24 cellular contexts compared by ENCODE assay signal in genomic region chr14:106037380-106037779, GRCh38.
"Had no signal": no experiment of that assay in that cellular context is flagged by ENCODE, and none has a peak within 500 bp of the region (broad histone marks: within the 10 kb centered on the region; RNA-seq: fewer than 3 reads in every experiment).

No MANE protein-coding gene starts in this region.

- ATAC-seq: activated CD4-positive, alpha-beta T cell treated with anti-CD3 and anti-CD28 coated beads for 36 hours; activated T-cell treated with anti-CD3 and anti-CD28 coated beads, Interleukin-2, amount 50 U/mL, for 4 hours; effector memory CD8-positive, alpha-beta T cell; esophagus mucosa; left lung; naive thymus-derived CD4-positive, alpha-beta T cell; stimulated activated naive B cell treated with anti-CD40 and anti-IgM and Interleukin-4, amounts not matched to agents 10 μg/mL and 1 μg/mL and 100 μg/mL, for 72 hours; WTC11 had no signal

- H3K4me3 ChIP-seq: colonic mucosa, dorsolateral prefrontal cortex, hepatocyte, left lung, lung, sigmoid colon, smooth muscle cell, uterus had no signal

- H3K4me2 ChIP-seq: hepatocyte, smooth muscle cell had no signal

- H3K27ac ChIP-seq: colonic mucosa, dorsolateral prefrontal cortex, hepatocyte, left lung, sigmoid colon, uterus had no signal

- H3K27me3 ChIP-seq: colonic mucosa, hepatocyte had no signal

- H3K79me2 ChIP-seq: hepatocyte had no signal

- H2AFZ ChIP-seq: hepatocyte had no signal

- H3K9me3 ChIP-seq: colonic mucosa, left lung, sigmoid colon, uterus had no signal

- DNase-seq: activated CD4-positive, alpha-beta T cell treated with anti-CD3 and anti-CD28 coated beads for 36 hours; activated CD4-positive, alpha-beta T cell treated with anti-CD3 and anti-CD28 coated beads, Interleukin-2, amount 50 U/mL, for 4 hours; activated CD8-positive, alpha-beta memory T cell treated with anti-CD3 and anti-CD28 coated beads, Interleukin-2, amount 50 U/mL, for 48 hours; activated naive CD4-positive, alpha-beta T cell; activated naive CD8-positive, alpha-beta T cell treated with anti-CD3 and anti-CD28 coated beads for 36 hours; activated T-cell treated with anti-CD3 and anti-CD28 coated beads, Interleukin-2, amount 50 U/mL, for 4 hours; colonic mucosa; dorsolateral prefrontal cortex; effector memory CD8-positive, alpha-beta T cell; glutamatergic neuron; immature natural killer cell; left lung; naive thymus-derived CD4-positive, alpha-beta T cell; posterior cingulate gyrus; sigmoid colon; stimulated activated CD4-positive, alpha-beta T cell treated with anti-CD3 and anti-CD28 coated beads, Interleukin-15, amount 100 ng/mL, for 24 hours; stimulated activated CD8-positive, alpha-beta memory T cell treated with anti-CD3 and anti-CD28 coated beads, Interleukin-4, amount 100 ng/mL, for 48 hours; stimulated activated naive B cell treated with anti-CD40 and anti-IgM and Interleukin-4, amounts not matched to agents 10 μg/mL and 1 μg/mL and 100 μg/mL, for 72 hours; uterus had no signal

- H3K4me1 ChIP-seq: colonic mucosa, left lung, sigmoid colon, uterus had no signal

- H3K36me3 ChIP-seq: colonic mucosa, left lung, sigmoid colon, uterus had no signal
